Comparison of ENCODE assay signal across 12 cellular contexts in the genomic region with DNA sequence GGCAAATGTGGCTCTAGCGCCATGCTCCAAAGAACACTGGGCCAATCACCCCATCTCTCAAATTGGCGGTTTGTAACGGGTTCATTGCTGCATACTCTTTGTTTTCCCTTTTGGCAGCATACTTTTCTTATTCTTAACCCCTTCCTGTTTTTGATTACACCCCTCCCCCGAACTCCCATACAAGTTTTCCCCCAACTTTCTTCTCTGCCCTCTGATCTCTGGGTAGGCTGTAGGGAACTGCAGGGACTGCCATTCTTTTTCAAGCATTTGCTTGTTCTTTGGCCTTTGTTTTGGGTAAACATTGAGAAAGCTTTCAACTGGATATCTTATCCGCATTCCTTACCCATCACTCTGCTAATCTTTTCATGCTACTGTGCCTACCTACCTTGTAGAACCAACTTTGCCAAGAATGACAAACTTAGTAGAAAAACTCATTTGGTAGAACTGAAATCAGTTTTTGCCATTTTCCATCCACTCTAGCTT. TPM values are rescaled to one million over a fixed set of nuclear protein-coding genes. Genes with fewer than 3 reads are reported as not detected.
DNase-seq lines count a peak whose midpoint lies in the region; ATAC-seq, FAIRE-seq and TF ChIP-seq lines count a peak whose summit lies in the region.
"Had no signal": no experiment of that assay in that cellular context is flagged by ENCODE, and none has a peak within 500 bp of the region (broad histone marks: within the 10 kb centered on the region; RNA-seq: fewer than 3 reads in every experiment).

No MANE protein-coding gene starts in this region.

- intact Hi-C loops in Caco-2 (cut with micrococcal nuclease; ENCODE audit: unreplicated experiment) = loop anchor here (5.0 to 10.0 kb wide), 3 partner anchors 190 to 665 kb away; a partner anchor contains a TSS
- intact Hi-C loops in esophagus muscularis mucosa (cut with DNase I) = loop anchor here (5.0 kb wide), 4 partner anchors 50 to 190 kb away; a partner anchor contains a TSS
- intact Hi-C loops in pancreas (cut with DNase I) = no loop called here

- H3K4me3 Mint-ChIP-seq in Caco-2 (ENCODE audit: unreplicated experiment) = peak overlapping the region; percentile 42

- H3K9me3 ChIP-seq in Caco-2 = no peaks in the 10 kb centered on the region
- H3K9me3 ChIP-seq in NT2/D1 (ENCODE audit: insufficient read depth, low read length) = no peaks in the 10 kb centered on the region
- H3K9me3 ChIP-seq in esophagus muscularis mucosa = no peaks in the 10 kb centered on the region
- no peaks in the 10 kb centered on the region for H3K9me3 ChIP-seq in parathyroid adenoma (ENCODE audit: control insufficient read depth, low read length)
- no peaks in the 10 kb centered on the region for H3K9me3 ChIP-seq in pancreas

- H3K36me3 ChIP-seq in Caco-2 (ENCODE audit: control insufficient read depth, insufficient read depth, low read length) = no peaks in the 10 kb centered on the region
- H3K36me3 ChIP-seq in NT2/D1 (ENCODE audit: insufficient read depth, insufficient read length, low read length) = no peaks in the 10 kb centered on the region
- H3K36me3 ChIP-seq in esophagus muscularis mucosa = no peaks in the 10 kb centered on the region
- H3K36me3 ChIP-seq in parathyroid adenoma (ENCODE audit: control insufficient read depth, insufficient read depth, low read length) = no peaks in the 10 kb centered on the region
- H3K36me3 ChIP-seq in pancreas = no peaks in the 10 kb centered on the region

- CTCF ChIA-PET in Caco-2 (lab: Charles Lee) = no interaction called here

- H3K27me3 Mint-ChIP-seq in Caco-2 (ENCODE audit: insufficient read depth, unreplicated experiment) = peaks cover 10% of the 10 kb centered on the region

- POLR2A ChIA-PET in Caco-2 (lab: Charles Lee) = no interaction called here

- no peaks in the 10 kb centered on the region for H3K9me3 Mint-ChIP-seq in Caco-2 (ENCODE audit: unreplicated experiment)

- H3K4me1 ChIP-seq in Caco-2 (peaks cover 11% of the 10 kb centered on the region), NT2/D1 (ENCODE audit: insufficient read depth, insufficient read length) (peaks cover 3% of the 10 kb centered on the region), esophagus muscularis mucosa (peaks cover 10 to 64% (median 49%) of the 10 kb centered on the region in 4 donors), parathyroid adenoma (peaks cover 22% of the 10 kb centered on the region), pancreas (peaks cover 8 to 19% (median 9%) of the 10 kb centered on the region in 3 donors)

- H3K27me3 ChIP-seq in Caco-2 (replicated peaks; ENCODE audit: control insufficient read depth, insufficient read depth, low read length) = no peaks in the 10 kb centered on the region; the same call in 1 of the 2 replicates
- peaks cover 30% of the 10 kb centered on the region for H3K27me3 ChIP-seq in NT2/D1 (ENCODE audit: insufficient read depth, insufficient read length)
- no peaks in the 10 kb centered on the region for H3K27me3 ChIP-seq in esophagus muscularis mucosa
- H3K27me3 ChIP-seq in parathyroid adenoma (ENCODE audit: control insufficient read depth, insufficient read depth, low read length) = no peaks in the 10 kb centered on the region
- no peaks in the 10 kb centered on the region for H3K27me3 ChIP-seq in pancreas

- H3K27ac ChIP-seq in esophagus muscularis mucosa (replicated peaks in 1 of 4) = peak overlapping the region in 3 of 4 donors; percentile 96 to 97 (median 96)
- peak overlapping the region; percentile 89 for H3K27ac ChIP-seq in parathyroid adenoma
- no peak overlapping the region for H3K27ac ChIP-seq in pancreas

- WGBS in esophagus muscularis mucosa = 57% methylated on average over 5 of the region's 5 CpGs
- WGBS in pancreas, 2 donors = 76 to 79% methylated on average over 5 of the region's 5 CpGs

- peaks cover 6% of the 10 kb centered on the region for H3K36me3 Mint-ChIP-seq in Caco-2 (ENCODE audit: insufficient read depth, unreplicated experiment)

- no TSS peak for BruUV-seq in Caco-2 (replicated peaks; lab: Mats Ljungman, UMichigan)

- ATAC-seq in pancreas = no peak

- DNase-seq in Caco-2 (no peak), NT2/D1 (ENCODE audit: low read depth, low spot score) (no peak), esophagus muscularis mucosa (ENCODE audit: extremely low spot score) (no peak), NCI-H446 (lab: John Stamatoyannopoulos, UW) (no peak), cortex of kidney (lab: John Stamatoyannopoulos, UW) (no peak), pancreas (no peak)
- DNase-seq in activated CD8-positive, alpha-beta memory T cell treated with anti-CD3 and anti-CD28 coated beads, Interleukin-2, amount 50 U/mL, for 4 hours = no peak
- DNase-seq: activated CD4-positive, CD25-positive, alpha-beta regulatory T cell; cerebellar nuclear complex; NCI-H748 treated with DMSO at 0.1 percent for 48 hours had no signal

- peaks cover 15% of the 10 kb centered on the region for H3K79me2 ChIP-seq in parathyroid adenoma

- H3K4me3 ChIP-seq in Caco-2 (ENCODE audit: low read depth, low read length) (no peak overlapping the region), NT2/D1 (ENCODE audit: insufficient read length, low read depth) (peak overlapping the region; percentile 78), esophagus muscularis mucosa (peak overlapping the region; percentile 89 to 94 (median 92)), parathyroid adenoma (ENCODE audit: low read depth, low read length) (peak overlapping the region; percentile 93), pancreas (peak overlapping the region in 2 of 4 donors; percentile 63 to 81)

- peak overlapping the region; percentile 93 for H3K4me2 ChIP-seq in parathyroid adenoma (ENCODE audit: low read length)

- no peak overlapping the region for H3K27ac Mint-ChIP-seq in Caco-2 (ENCODE audit: unreplicated experiment)

- no peak for TF ChIP-seq EP300 in esophagus muscularis mucosa (IDR thresholded peaks at IDR 0.05)

- TF ChIP-seq POLR2A in esophagus muscularis mucosa (IDR thresholded peaks at IDR 0.05; ENCODE audit: low read depth) = no peak

- TF ChIP-seq CTCF in Caco-2 (IDR thresholded peaks at IDR 0.05; ENCODE audit: insufficient read depth in 1 of 2, low read depth in 1 of 2, low read length in 1 of 2, severe bottlenecking in 1 of 2, unreplicated experiment in 1 of 2) (no peak), esophagus muscularis mucosa (IDR thresholded peaks at IDR 0.05) (no peak), parathyroid adenoma (IDR thresholded peaks at IDR 0.05) (no peak), pancreas (IDR thresholded peaks at IDR 0.05) (no peak)

- H2AFZ ChIP-seq in parathyroid adenoma = peak overlapping the region; percentile 95

- no peaks in the 10 kb centered on the region for H3K4me1 Mint-ChIP-seq in Caco-2 (ENCODE audit: low read depth, unreplicated experiment)

- H3K9ac ChIP-seq in NT2/D1 (ENCODE audit: insufficient read length, low read depth) = peak overlapping the region; percentile 87
- no peak overlapping the region for H3K9ac ChIP-seq in parathyroid adenoma

- no peak for FAIRE-seq in pancreas (lab: Jason Lieb, UNC)
- FAIRE-seq: keratinocyte had no signal

RNA-seq across cellular contexts. Expression of a gene that starts 1.6 kb away (rescaled TPM):
- total RNA-seq in Caco-2 (2022) = 2.0 and 2.4 TPM in 2 replicates
- total RNA-seq in esophagus muscularis mucosa = 10 to 100 TPM; 30.8 to 88.1 (median 52.7) TPM
- 10 to 100 TPM in 1 of 6 donors, 1 to 10 TPM in 5; 5.5 to 12.3 (median 7.1) TPM for total RNA-seq in pancreas
- polyA plus RNA-seq in pancreas = 1 to 10 TPM; 2.3 to 3.5 TPM

Comparison
In these comparisons a context has a peak if more than half of its experiments do, and no peak if none do; other contexts are left out.
1. H3K27ac ChIP-seq: peak in esophagus muscularis mucosa (3 of 4) and parathyroid adenoma (single experiment); none in pancreas (0 of 4).
2. intact Hi-C loops: an anchor here in Caco-2 (5.0 to 10.0 kb wide) and esophagus muscularis mucosa (5.0 kb wide); none called in pancreas.